ENCODE assay signal across 27 cellular contexts in the genomic region with DNA sequence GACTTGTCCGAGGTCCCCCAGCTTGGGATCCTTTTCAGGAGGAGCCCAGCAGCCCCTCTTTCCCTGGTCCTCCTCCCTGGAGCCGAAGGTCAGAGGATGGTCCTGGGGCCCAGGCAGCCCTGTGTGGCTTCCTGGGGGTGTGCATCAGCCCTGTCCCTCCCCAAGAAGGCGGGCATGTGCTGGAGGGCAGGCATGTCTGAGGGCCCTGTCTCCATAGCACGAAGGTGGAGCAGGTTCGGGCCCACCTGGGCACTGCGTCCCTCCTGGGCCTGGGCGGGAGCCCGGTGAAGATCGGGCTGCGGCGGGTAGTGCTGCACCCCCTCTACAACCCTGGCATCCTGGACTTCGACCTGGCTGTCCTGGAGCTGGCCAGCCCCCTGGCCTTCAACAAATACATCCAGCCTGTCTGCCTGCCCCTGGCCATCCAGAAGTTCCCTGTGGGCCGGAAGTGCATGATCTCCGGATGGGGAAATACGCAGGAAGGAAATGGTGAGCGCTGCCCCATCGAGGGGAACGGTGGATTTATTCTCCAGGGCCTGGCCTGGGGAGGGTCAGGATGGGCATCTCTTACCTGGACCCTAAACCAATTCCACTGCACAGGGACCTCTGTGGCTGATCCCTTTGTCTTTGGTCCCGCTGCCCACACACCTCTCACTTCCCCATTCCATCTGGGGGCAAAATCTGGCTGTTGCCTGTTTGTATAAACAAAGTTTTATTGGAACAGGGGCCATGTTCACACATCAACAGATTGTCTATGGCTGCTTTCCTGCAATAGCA. TPM values are rescaled to one million over a fixed set of nuclear protein-coding genes. Genes with fewer than 3 reads are reported as not detected.
DNase-seq lines count a peak whose midpoint lies in the region; ATAC-seq and TF ChIP-seq lines count a peak whose summit lies in the region.
"Had no signal": no experiment of that assay in that cellular context is flagged by ENCODE, and none has a peak within 500 bp of the region (broad histone marks: within the 10 kb centered on the region; RNA-seq: fewer than 3 reads in every experiment).

No MANE protein-coding gene starts in this region.

- H3K9me3 Mint-ChIP-seq in H9: peaks cover 0 to 2% of the 10 kb centered on the region in 2 experiments; a peak in 1 of 5 replicates
- H3K9me3 Mint-ChIP-seq: activated CD4-positive, alpha-beta memory T cell treated with anti-CD3 and anti-CD28 coated beads for 36 hours had no signal

- H2AK5ac ChIP-seq in H9 (ENCODE audit: insufficient read length, low read length): no peak overlapping the region

- no peak overlapping the region for H3K4me3 Mint-ChIP-seq in H9
- H3K4me3 Mint-ChIP-seq: activated CD4-positive, alpha-beta memory T cell treated with anti-CD3 and anti-CD28 coated beads for 36 hours had no signal

- peaks cover 15 to 60% (median 39%) of the 10 kb centered on the region in 10 experiments for H3K4me1 ChIP-seq in BLaER1 treated with 17β-estradiol and CSF1 and Interleukin-3, amounts not matched to agents 10 nM and 100 nM
- H3K4me1 ChIP-seq in body of pancreas (no peaks in the 10 kb centered on the region), mucosa of descending colon (ENCODE audit: low read depth) (no peaks in the 10 kb centered on the region), H9 (ENCODE audit: insufficient read depth, low read length) (no peaks in the 10 kb centered on the region)
- H3K4me1 ChIP-seq: adrenal gland, Peyer's patch, tibial nerve had no signal

- no peak overlapping the region for H2BK20ac ChIP-seq in H9 (ENCODE audit: low read depth, low read length, poor library complexity, severe bottlenecking)

- in situ Hi-C loops in ACHN (cut with HindIII; ENCODE audit: low pct_ligation_motif_present, low pct_unique_long_range_greater_than_20kb, low sequenced_read_pairs): loop anchor here (25.0 kb wide), 1 partner anchor 179 kb away; a partner anchor contains a TSS

- H3K56ac ChIP-seq in H9 (ENCODE audit: insufficient read length, low read depth, low read length): no peak overlapping the region

- H3K9me3 ChIP-seq in BLaER1 treated with 17β-estradiol and CSF1 and Interleukin-3, amounts not matched to agents 10 nM and 100 nM (replicated peaks in 1 of 11): peaks cover 0 to 11% (median 6%) of the 10 kb centered on the region in 11 experiments; a peak in 6 of 22 replicates
- no peaks in the 10 kb centered on the region for H3K9me3 ChIP-seq in body of pancreas
- H3K9me3 ChIP-seq in mucosa of descending colon: no peaks in the 10 kb centered on the region
- H3K9me3 ChIP-seq in H9 (ENCODE audit: control insufficient read depth, low read depth, low read length): no peaks in the 10 kb centered on the region
- H3K9me3 ChIP-seq: adrenal gland, Peyer's patch had no signal

- no peak overlapping the region for H3K4ac ChIP-seq in H9 (ENCODE audit: low read depth, low read length)

- H2AFZ ChIP-seq in H9 (ENCODE audit: low read length): no peak overlapping the region

- peak overlapping the region in 6 of 11 experiments; percentile 9 to 55 (median 30); a peak in 7 of 22 replicates for H3K27ac ChIP-seq in BLaER1 treated with 17β-estradiol and CSF1 and Interleukin-3, amounts not matched to agents 10 nM and 100 nM
- no peak overlapping the region for H3K27ac ChIP-seq in body of pancreas
- no peak overlapping the region for H3K27ac ChIP-seq in H9 (ENCODE audit: insufficient read length, low read depth, low read length)
- H3K27ac ChIP-seq: adrenal gland, Peyer's patch, SK-N-MC, tibial nerve had no signal

- H3K23me2 ChIP-seq in H9 (ENCODE audit: insufficient read length, low read depth, low read length, poor library complexity, severe bottlenecking): no peaks in the 10 kb centered on the region

- H3K18ac ChIP-seq in H9 (ENCODE audit: insufficient read length, low read depth, low read length): no peak overlapping the region

- H3T11ph ChIP-seq in H9 (ENCODE audit: low read length): no peak overlapping the region

- no peak for TF ChIP-seq POLR2A in body of pancreas (IDR thresholded peaks at IDR 0.05)

- H4K5ac ChIP-seq in H9 (ENCODE audit: insufficient read length, low read depth, low read length): no peak overlapping the region

- H3K27me3 ChIP-seq in BLaER1 treated with 17β-estradiol and CSF1 and Interleukin-3, amounts not matched to agents 10 nM and 100 nM: no peaks in the 10 kb centered on the region
- H3K27me3 ChIP-seq in body of pancreas (no peaks in the 10 kb centered on the region), H9 (ENCODE audit: insufficient read depth, low read length) (no peaks in the 10 kb centered on the region)
- H3K27me3 ChIP-seq: adrenal gland, Peyer's patch, tibial nerve had no signal

- H2BK12ac ChIP-seq in H9 (ENCODE audit: insufficient read length, low read depth, low read length): no peak overlapping the region

- TF ChIP-seq CTCF in body of pancreas (IDR thresholded peaks at IDR 0.05) (no peak), mucosa of descending colon (IDR thresholded peaks at IDR 0.05) (no peak), H9 (conservative IDR thresholded peaks at IDR 0.05) (no peak)

- H3K4me2 ChIP-seq in BLaER1 treated with 17β-estradiol and CSF1 and Interleukin-3, amounts not matched to agents 10 nM and 100 nM: peak overlapping the region; percentile 32 to 75 (median 58)
- H3K4me2 ChIP-seq in H9 (ENCODE audit: insufficient read depth, insufficient read length, low read length): no peak overlapping the region

- no peak overlapping the region for H2BK5ac ChIP-seq in H9 (ENCODE audit: insufficient read length, low read length)

- H3K79me2 ChIP-seq in H9 (ENCODE audit: insufficient read depth, low read length): no peaks in the 10 kb centered on the region

- peaks cover 0 to 35% (median 5%) of the 10 kb centered on the region in 11 experiments; a peak in 11 of 22 replicates for H4K20me1 ChIP-seq in BLaER1 treated with 17β-estradiol and CSF1 and Interleukin-3, amounts not matched to agents 10 nM and 100 nM
- no peaks in the 10 kb centered on the region for H4K20me1 ChIP-seq in H9 (ENCODE audit: control insufficient read depth, insufficient read depth, insufficient read length)

- ATAC-seq in body of pancreas (peak; percentile 17), mucosa of descending colon (peak; percentile 34), HG02642 (IDR thresholded peaks at IDR 0.05; ENCODE audit: poor library complexity, unreplicated experiment) (no peak)

- no peak overlapping the region for H3K4me3 ChIP-seq in BLaER1 treated with 17β-estradiol and CSF1 and Interleukin-3, amounts not matched to agents 10 nM and 100 nM
- H3K4me3 ChIP-seq in body of pancreas (no peak overlapping the region), mucosa of descending colon (no peak overlapping the region)
- H3K4me3 ChIP-seq: adrenal gland, Peyer's patch, SK-N-MC, tibial nerve had no signal

- H3K14ac ChIP-seq in H9 (ENCODE audit: insufficient read depth, low read length): no peak overlapping the region

- H4K91ac ChIP-seq in H9 (ENCODE audit: insufficient read length, low read depth, low read length): no peak overlapping the region

- DNase-seq in HuH-7.5 (ENCODE audit: low spot score) (peak; percentile 13), body of pancreas (no peak), mucosa of descending colon (no peak), H9 (no peak), kidney tubule cell (ENCODE audit: low spot score) (no peak), ACHN (no peak)
- DNase-seq: activated CD4-positive, alpha-beta memory T cell treated with anti-CD3 and anti-CD28 coated beads for 36 hours; activated CD4-positive, CD25-positive, alpha-beta regulatory T cell; activated T-cell treated with anti-CD3 and anti-CD28 coated beads for 4 hours; adrenal gland; DMS79 treated with DMSO at 0.1 percent for 48 hours; GOT3; head of caudate nucleus; NCI-H146; NCI-H2171 treated with DMSO at 0.1 percent for 48 hours; NCI-H82; stimulated activated CD4-positive, alpha-beta T cell treated with anti-CD3 and anti-CD28 coated beads, Interleukin-1b, Interleukin-23, amount 100 ng/mL, for 48 hours; stimulated activated naive CD4-positive, alpha-beta T cell treated with Interleukin-2 at 50 U/mL for 16 hours; T1000 had no signal

- H3K27ac Mint-ChIP-seq in H9: no peak overlapping the region
- H3K27ac Mint-ChIP-seq: activated CD4-positive, alpha-beta memory T cell treated with anti-CD3 and anti-CD28 coated beads for 36 hours had no signal

- peak overlapping the region in 4 of 11 experiments; percentile 22 to 36 (median 30); a peak in 4 of 22 replicates for H3K9ac ChIP-seq in BLaER1 treated with 17β-estradiol and CSF1 and Interleukin-3, amounts not matched to agents 10 nM and 100 nM
- no peak overlapping the region for H3K9ac ChIP-seq in H9 (ENCODE audit: extremely low read depth, insufficient read length, low read length)

- WGBS in body of pancreas, 2 donors: 85 to 88% methylated on average over 8 to 19 of the region's 19 CpGs
- no CpG with 5 or more reads among the region's 19 CpGs for WGBS in H9 (ENCODE audit: extremely low coverage, insufficient read length, low lambda C conversion rate)

- no peak overlapping the region for H4K8ac ChIP-seq in H9 (replicated peaks; ENCODE audit: insufficient read length, low read depth, low read length)

- H3K4me1 Mint-ChIP-seq in H9: 0 out of 4 replicates have a peak, but pooled peaks cover 0 to 4% of the 10 kb centered on the region in 2 experiments

- no peak overlapping the region for H2BK120ac ChIP-seq in H9 (ENCODE audit: low read depth, low read length, poor library complexity, severe bottlenecking)

- H3K36me3 Mint-ChIP-seq in H9 (ENCODE audit: insufficient read depth in 1 of 3, low read depth in 3 of 3): peaks cover 5 to 16% (median 6%) of the 10 kb centered on the region in 3 experiments; a peak in 6 of 7 replicates

- peaks cover 10 to 38% (median 30%) of the 10 kb centered on the region in 11 experiments; a peak in 18 of 22 replicates for H3K36me3 ChIP-seq in BLaER1 treated with 17β-estradiol and CSF1 and Interleukin-3, amounts not matched to agents 10 nM and 100 nM
- H3K36me3 ChIP-seq in body of pancreas (replicated peaks in 1 of 2; ENCODE audit: insufficient read depth in 1 of 2, low read depth in 2 of 2) (no peaks in the 10 kb centered on the region), mucosa of descending colon (ENCODE audit: low read depth) (no peaks in the 10 kb centered on the region)
- H3K36me3 ChIP-seq: adrenal gland, Peyer's patch had no signal

- intact Hi-C loops in body of pancreas (cut with DNase I): no loop called here
- intact Hi-C loops in mucosa of descending colon (cut with DNase I, micrococcal nuclease): no loop called here

- no peak overlapping the region for H2BK15ac ChIP-seq in H9 (ENCODE audit: low read depth, low read length)

- H3K23ac ChIP-seq in H9 (ENCODE audit: insufficient read length, low read depth, low read length): no peak overlapping the region

- H3K79me1 ChIP-seq in H9 (ENCODE audit: insufficient read depth, low read depth, low read length, poor library complexity, severe bottlenecking): no peaks in the 10 kb centered on the region

- H3K27me3 Mint-ChIP-seq in H9 (ENCODE audit: low read depth): peaks cover 20% of the 10 kb centered on the region
- H3K27me3 Mint-ChIP-seq: activated CD4-positive, alpha-beta memory T cell treated with anti-CD3 and anti-CD28 coated beads for 36 hours had no signal

RNA-seq across cellular contexts. Expression of a gene that starts 10.9 kb away (rescaled TPM):
- total RNA-seq in body of pancreas (10 to 100 TPM; 16.3 to 36.6 TPM), mucosa of descending colon (100 to 1,000 TPM in 2 of 3 donors, 10 to 100 TPM in 1; 75.4 to 130 (median 104) TPM), H9 (2021) (214 and 219 TPM in 2 replicates)

RNA-seq across cellular contexts. Expression of a gene that starts 40.2 kb away (rescaled TPM):
- total RNA-seq in body of pancreas: 10 to 100 TPM; 11.7 to 30.0 TPM
- total RNA-seq in mucosa of descending colon: 10 to 100 TPM; 21.1 to 47.8 (median 22.1) TPM
- total RNA-seq in H9 (2021): 173 and 174 TPM in 2 replicates

RNA-seq across cellular contexts. Expression of a gene that starts 56.4 kb away (rescaled TPM):
- not detected for total RNA-seq in body of pancreas
- total RNA-seq in mucosa of descending colon: under 1 TPM in 2 of 3 donors, not detected in 1; 0.17 to 0.41 TPM
- 0.24 and 0.33 TPM in 2 replicates for total RNA-seq in H9 (2021)
- total RNA-seq: activated CD4-positive, alpha-beta memory T cell treated with anti-CD3 and anti-CD28 coated beads for 36 hours; bronchial epithelial cell; HT1080; LHCN-M2; tibial nerve had no signal

RNA-seq across cellular contexts. Expression of a gene that starts 59.4 kb away (rescaled TPM):
- 10 to 100 TPM; 68.0 to 84.7 TPM for total RNA-seq in body of pancreas
- 10 to 100 TPM; 30.6 to 45.5 (median 35.9) TPM for total RNA-seq in mucosa of descending colon
- 13.5 and 16.2 TPM in 2 replicates for total RNA-seq in H9 (2021)

Comparison
In these comparisons a context has a peak if more than half of its experiments do, and no peak if none do; other contexts are left out.
1. H3K27ac ChIP-seq: peak in BLaER1 treated with 17β-estradiol and CSF1 and Interleukin-3, amounts not matched to agents 10 nM and 100 nM (6 of 11); none in body of pancreas (0 of 4) and H9 (single experiment).